In genomic region chr2:141055526-141055925, GRCh38 we compare ENCODE assay signal across 17 cellular contexts.
DNase-seq lines count a peak whose midpoint lies in the region; ATAC-seq and TF ChIP-seq lines count a peak whose summit lies in the region.
"Had no signal": no experiment of that assay in that cellular context is flagged by ENCODE, and none has a peak within 500 bp of the region (broad histone marks: within the 10 kb centered on the region; RNA-seq: fewer than 3 reads in every experiment).

No MANE protein-coding gene starts in this region.

- H3K27me3 Mint-ChIP-seq in nephron progenitor cell (ENCODE audit: low read depth, poor library complexity), result no peaks in the 10 kb centered on the region
- H3K27me3 Mint-ChIP-seq in CD8-positive, alpha-beta memory T cell, result no peaks in the 10 kb centered on the region
- H3K27me3 Mint-ChIP-seq: activated naive CD8-positive, alpha-beta T cell; stimulated activated naive CD8-positive, alpha-beta T cell treated with anti-CD3 and anti-CD28 coated beads, Interleukin-15, Interleukin-2, amounts not matched to agents 100 ng/mL and 50 ng/mL, for 24 hours had no signal

- POLR2A ChIA-PET in CD8-positive, alpha-beta memory T cell (lab: Charles Lee), result no interaction called here

- H3K27ac ChIP-seq in CD8-positive, alpha-beta memory T cell (ENCODE audit: low read depth, low read length), result no peak overlapping the region

- no peak overlapping the region for H3K9ac ChIP-seq in adipocyte (ENCODE audit: low read length)

- no peaks in the 10 kb centered on the region for H3K4me1 ChIP-seq in adipocyte (ENCODE audit: control insufficient read depth, insufficient read depth, low read length)
- no peaks in the 10 kb centered on the region for H3K4me1 ChIP-seq in CD8-positive, alpha-beta memory T cell (ENCODE audit: insufficient read depth, low read length)

- no peak overlapping the region for H3K27ac Mint-ChIP-seq in nephron progenitor cell
- no peak overlapping the region for H3K27ac Mint-ChIP-seq in CD8-positive, alpha-beta memory T cell
- H3K27ac Mint-ChIP-seq: activated naive CD8-positive, alpha-beta T cell; nephron; stimulated activated naive CD8-positive, alpha-beta T cell treated with anti-CD3 and anti-CD28 coated beads, Interleukin-15, Interleukin-2, amounts not matched to agents 100 ng/mL and 50 ng/mL, for 24 hours had no signal

- DNase-seq in A172 (ENCODE audit: low spot score) (peak; percentile 23), HCEC 1CT (peak; percentile 91), adipocyte (ENCODE audit: low read depth) (peak; percentile 38), fibroblast of peridontal ligament (ENCODE audit: extremely low read depth) (peak; percentile 72), nephron progenitor cell (no peak)
- no peak for DNase-seq in CD8-positive, alpha-beta memory T cell
- DNase-seq: activated CD4-positive, alpha-beta T cell treated with anti-CD3 and anti-CD28 coated beads, Interleukin-2, amount 50 U/mL, for 48 hours; activated T-cell treated with anti-CD3 and anti-CD28 coated beads, Interleukin-2, amount 50 U/mL, for 48 hours; head of caudate nucleus; islet precursor cell; NCI-H187 treated with DMSO at 0.1 percent for 48 hours; NCI-H526 had no signal

- H3K4me1 Mint-ChIP-seq in nephron progenitor cell, result no peaks in the 10 kb centered on the region
- H3K4me1 Mint-ChIP-seq in CD8-positive, alpha-beta memory T cell, result no peaks in the 10 kb centered on the region
- H3K4me1 Mint-ChIP-seq: nephron had no signal

- no peaks in the 10 kb centered on the region for H3K36me3 ChIP-seq in adipocyte (ENCODE audit: control insufficient read depth, insufficient read depth, low read length, severe bottlenecking)
- H3K36me3 ChIP-seq in CD8-positive, alpha-beta memory T cell (ENCODE audit: insufficient read depth, low read length), result no peaks in the 10 kb centered on the region

- H3K27me3 ChIP-seq in adipocyte (replicated peaks; ENCODE audit: control insufficient read depth, insufficient read depth, low read length), result no peaks in the 10 kb centered on the region
- no peaks in the 10 kb centered on the region for H3K27me3 ChIP-seq in CD8-positive, alpha-beta memory T cell (ENCODE audit: insufficient read depth, low read length, poor library complexity, severe bottlenecking)

- CTCF ChIA-PET in CD8-positive, alpha-beta memory T cell (lab: Charles Lee), result no interaction called here

- ATAC-seq in HG03457 (IDR thresholded peaks at IDR 0.05; ENCODE audit: unreplicated experiment), result no peak
- ATAC-seq in HG02870 (IDR thresholded peaks at IDR 0.05; ENCODE audit: unreplicated experiment), result no peak

- H3K9me3 Mint-ChIP-seq in nephron progenitor cell, result no peaks in the 10 kb centered on the region
- peaks cover 2 to 25% (median 5%) of the 10 kb centered on the region in 5 donors for H3K9me3 Mint-ChIP-seq in CD8-positive, alpha-beta memory T cell
- H3K9me3 Mint-ChIP-seq: nephron had no signal

- no peak overlapping the region for H3K4me3 Mint-ChIP-seq in nephron progenitor cell
- H3K4me3 Mint-ChIP-seq in CD8-positive, alpha-beta memory T cell, result no peak overlapping the region
- H3K4me3 Mint-ChIP-seq: activated naive CD8-positive, alpha-beta T cell; nephron; stimulated activated naive CD8-positive, alpha-beta T cell treated with anti-CD3 and anti-CD28 coated beads, Interleukin-15, Interleukin-2, amounts not matched to agents 100 ng/mL and 50 ng/mL, for 24 hours had no signal

- H3K4me3 ChIP-seq in adipocyte (ENCODE audit: low read length), result no peak overlapping the region
- H3K4me3 ChIP-seq in CD8-positive, alpha-beta memory T cell (ENCODE audit: low read length), result no peak overlapping the region

- H3K36me3 Mint-ChIP-seq in nephron progenitor cell (ENCODE audit: low read depth), result no peaks in the 10 kb centered on the region
- no peaks in the 10 kb centered on the region for H3K36me3 Mint-ChIP-seq in CD8-positive, alpha-beta memory T cell
- H3K36me3 Mint-ChIP-seq: activated naive CD8-positive, alpha-beta T cell had no signal

- no peak for TF ChIP-seq CTCF in nephron progenitor cell (IDR thresholded peaks at IDR 0.05)

- H3K9me3 ChIP-seq in adipocyte (ENCODE audit: control insufficient read depth, low read length), result no peaks in the 10 kb centered on the region
- H3K9me3 ChIP-seq in CD8-positive, alpha-beta memory T cell (ENCODE audit: low read length), result no peaks in the 10 kb centered on the region

Comparison
In these comparisons a context has a peak if more than half of its experiments do, and no peak if none do; other contexts are left out.
1. DNase-seq: peak in A172 (single experiment), HCEC 1CT (single experiment), adipocyte (single experiment) and fibroblast of peridontal ligament (single experiment); none in nephron progenitor cell (single experiment) and CD8-positive, alpha-beta memory T cell (0 of 5).